ENCODE assay signal across 1 cellular context in genomic region chr12:115886666-115887065, GRCh38.
TF ChIP-seq lines count a peak whose summit lies in the region.

No MANE protein-coding gene starts in this region.

TF ChIP-seq in HEK293, 187 proteins besides CTCF, POLR2A, EP300 and RAD21 (continued from another document):
- TF ChIP-seq ZNF280D (tag by site-specific recombination; IDR thresholded peaks at IDR 0.05) (no peak), ZNF692 (tag by site-specific recombination; IDR thresholded peaks at IDR 0.05) (no peak), KLF17 (tag by site-specific recombination; IDR thresholded peaks at IDR 0.05) (no peak), ZNF416 (tag by site-specific recombination; IDR thresholded peaks at IDR 0.05) (no peak), ZNF391 (tag by site-specific recombination; IDR thresholded peaks at IDR 0.05; ENCODE audit: borderline replicate concordance, low read depth) (no peak), ZNF19 (tag by site-specific recombination; IDR thresholded peaks at IDR 0.05; ENCODE audit: low read depth) (no peak), ZNF138 (tag by site-specific recombination; IDR thresholded peaks at IDR 0.05; ENCODE audit: borderline replicate concordance) (no peak), KLF9 (tag by site-specific recombination; IDR thresholded peaks at IDR 0.05; ENCODE audit: low read depth) (no peak), ZNF561 (tag by site-specific recombination; IDR thresholded peaks at IDR 0.05; ENCODE audit: borderline replicate concordance) (no peak), ZNF580 (tag by site-specific recombination; IDR thresholded peaks at IDR 0.05) (no peak), PRDM6 (tag by site-specific recombination; IDR thresholded peaks at IDR 0.05) (no peak), ZNF174 (tag by site-specific recombination; IDR thresholded peaks at IDR 0.05) (no peak)
